Comparison of ENCODE assay signal across 9 cellular contexts in the genomic region with DNA sequence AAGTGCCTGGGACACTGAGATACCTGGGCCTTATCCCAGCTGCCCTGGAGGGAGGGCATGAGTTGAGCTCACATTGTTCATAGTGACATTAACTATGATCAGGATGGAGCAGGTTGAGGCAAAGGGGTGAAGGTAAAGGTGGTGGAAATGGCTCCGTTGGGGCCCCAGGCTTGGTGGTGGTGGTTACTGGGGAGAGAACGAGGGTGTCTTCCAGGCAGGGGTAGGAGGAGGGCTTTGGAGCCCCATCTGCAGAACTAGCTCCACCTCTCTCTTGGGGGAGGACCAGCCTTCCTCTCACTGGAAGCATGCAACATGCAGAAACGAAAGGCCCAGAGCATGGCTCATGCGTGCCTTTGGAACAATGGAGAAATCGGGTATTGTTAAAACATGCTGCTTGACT.
DNase-seq lines count a peak whose midpoint lies in the region; ATAC-seq and TF ChIP-seq lines count a peak whose summit lies in the region.
"Had no signal": no experiment of that assay in that cellular context is flagged by ENCODE, and none has a peak within 500 bp of the region (broad histone marks: within the 10 kb centered on the region; RNA-seq: fewer than 3 reads in every experiment).

No MANE protein-coding gene starts in this region.

- peak; percentile 16 for ATAC-seq in HG02973 (IDR thresholded peaks at IDR 0.05; ENCODE audit: unreplicated experiment)

- H3K4me1 ChIP-seq in transverse colon = peaks cover 0 to 23% (median 2%) of the 10 kb centered on the region in 4 donors

- H3K9me3 ChIP-seq in transverse colon = no peaks in the 10 kb centered on the region

- H3K27ac Mint-ChIP-seq in activated naive CD4-positive, alpha-beta T cell treated with anti-CD3 and anti-CD28 coated beads, Interleukin-2, amount 50 U/mL, for 24 hours = peak overlapping the region; percentile 19
- peak overlapping the region; percentile 78 for H3K27ac Mint-ChIP-seq in activated naive CD8-positive, alpha-beta T cell treated with anti-CD3 and anti-CD28 coated beads for 36 hours

- H3K9me3 Mint-ChIP-seq in activated naive CD4-positive, alpha-beta T cell treated with anti-CD3 and anti-CD28 coated beads, Interleukin-2, amount 50 U/mL, for 24 hours = no peaks in the 10 kb centered on the region
- H3K9me3 Mint-ChIP-seq in activated naive CD8-positive, alpha-beta T cell treated with anti-CD3 and anti-CD28 coated beads for 36 hours = peaks cover 3% of the 10 kb centered on the region

- TF ChIP-seq EP300 in transverse colon (IDR thresholded peaks at IDR 0.05; ENCODE audit: low read depth) = no peak

- peaks cover 62% of the 10 kb centered on the region for H3K4me1 Mint-ChIP-seq in activated naive CD4-positive, alpha-beta T cell treated with anti-CD3 and anti-CD28 coated beads, Interleukin-2, amount 50 U/mL, for 24 hours
- H3K4me1 Mint-ChIP-seq in activated naive CD8-positive, alpha-beta T cell treated with anti-CD3 and anti-CD28 coated beads for 36 hours = peaks cover 52% of the 10 kb centered on the region

- H3K4me3 Mint-ChIP-seq in activated naive CD4-positive, alpha-beta T cell treated with anti-CD3 and anti-CD28 coated beads, Interleukin-2, amount 50 U/mL, for 24 hours = no peak overlapping the region
- peak overlapping the region; percentile 60 for H3K4me3 Mint-ChIP-seq in activated naive CD8-positive, alpha-beta T cell treated with anti-CD3 and anti-CD28 coated beads for 36 hours

- H3K36me3 Mint-ChIP-seq in activated naive CD4-positive, alpha-beta T cell treated with anti-CD3 and anti-CD28 coated beads, Interleukin-2, amount 50 U/mL, for 24 hours = peaks cover 3% of the 10 kb centered on the region
- peaks cover 12% of the 10 kb centered on the region for H3K36me3 Mint-ChIP-seq in activated naive CD8-positive, alpha-beta T cell treated with anti-CD3 and anti-CD28 coated beads for 36 hours

- H3K36me3 ChIP-seq in transverse colon (no peaks in the 10 kb centered on the region), H7 (replicated peaks; ENCODE audit: control insufficient read depth, insufficient read depth, low read length) (no peaks in the 10 kb centered on the region)

- H3K27me3 ChIP-seq in transverse colon = no peaks in the 10 kb centered on the region
- H3K27me3 ChIP-seq in H7 (ENCODE audit: control insufficient read depth, insufficient read depth, low read length) = no peaks in the 10 kb centered on the region

- intact Hi-C loops in transverse colon (cut with DNase I; ENCODE audit: low total_unique reads) = no loop called here

- no peak for TF ChIP-seq POLR2A in transverse colon (IDR thresholded peaks at IDR 0.05)

- no peaks in the 10 kb centered on the region for H3K27me3 Mint-ChIP-seq in activated naive CD4-positive, alpha-beta T cell treated with anti-CD3 and anti-CD28 coated beads, Interleukin-2, amount 50 U/mL, for 24 hours
- H3K27me3 Mint-ChIP-seq in activated naive CD8-positive, alpha-beta T cell treated with anti-CD3 and anti-CD28 coated beads for 36 hours = no peaks in the 10 kb centered on the region

- peak overlapping the region; percentile 23 to 49 (median 43) for H3K27ac ChIP-seq in transverse colon

- DNase-seq in activated naive CD4-positive, alpha-beta T cell treated with Interleukin-2 at 50 U/mL for 16 hours = no peak
- no peak for DNase-seq in activated naive CD8-positive, alpha-beta T cell treated with anti-CD3 and anti-CD28 coated beads for 36 hours
- no peak for DNase-seq in transverse colon
- DNase-seq in AML-193 (lab: John Stamatoyannopoulos, UW) = no peak
- no peak for DNase-seq in SIG-M5 (lab: John Stamatoyannopoulos, UW)
- DNase-seq in H7 = no peak
- DNase-seq: NCI-H2227 treated with DMSO at 0.1 percent for 48 hours had no signal

- H3K4me3 ChIP-seq in transverse colon = no peak overlapping the region
- H3K4me3 ChIP-seq in H7 (ENCODE audit: insufficient read depth, low read depth, low read length) = no peak overlapping the region

- no peak for TF ChIP-seq CTCF in transverse colon (IDR thresholded peaks at IDR 0.05)

- in situ Hi-C loops in transverse colon (cut with MboI; ENCODE audit: low pct_ligation_motif_present in 1 of 4, low pct_unique_long_range_greater_than_20kb in 1 of 4, low sequenced_read_pairs in 3 of 4) = no loop called here

- WGBS in transverse colon (ENCODE audit: low coverage in 1 of 2), 2 donors = 75 to 76% methylated on average over 2 to 5 of the region's 5 CpGs
